ENCODE assay signal across 23 cellular contexts in genomic region chr22:49228431-49229037, GRCh38.
"Had no signal": no experiment of that assay in that cellular context is flagged by ENCODE, and none has a peak within 500 bp of the region (broad histone marks: within the 10 kb centered on the region; RNA-seq: fewer than 3 reads in every experiment).

No MANE protein-coding gene starts in this region.

- DNase-seq: activated CD4-positive, alpha-beta T cell treated with anti-CD3 and anti-CD28 coated beads, Interleukin-2, amount 10 ng/mL, durations not matched to agents 24 days and 14 days; activated CD4-positive, CD25-positive, alpha-beta regulatory T cell; activated effector memory CD4-positive, alpha-beta T cell treated with anti-CD3 and anti-CD28 coated beads, Interleukin-2, amount 50 U/mL, for 16 hours; activated naive CD4-positive, alpha-beta T cell treated with anti-CD3 and anti-CD28 coated beads, Interleukin-2, amount 50 U/mL, for 16 hours; activated T-cell treated with anti-CD3 and anti-CD28 coated beads, Interleukin-2, amount 50 U/mL, for 72 hours; brain microvascular endothelial cell; central memory CD4-positive, alpha-beta T cell; colonic mucosa; kidney; left ventricle myocardium inferior; mesenchymal stem cell; mucosa of descending colon; naive thymus-derived CD4-positive, alpha-beta T cell; stimulated activated naive B cell treated with anti-CD40 and anti-IgM and Interleukin-4, amounts not matched to agents 10 μg/mL and 1 μg/mL and 100 μg/mL, for 72 hours; T-helper 1 cell; T-helper 9 cell had no signal

- H3K27ac ChIP-seq: brain microvascular endothelial cell, colonic mucosa, gastroesophageal sphincter, heart left ventricle, left ventricle myocardium inferior, neural progenitor cell, ovary, tibial nerve, uterus had no signal

- H3K4me3 ChIP-seq: colonic mucosa, gastroesophageal sphincter, heart left ventricle, left ventricle myocardium inferior, mucosa of descending colon, neural progenitor cell, ovary, tibial nerve, uterus had no signal

- ATAC-seq: activated T-cell treated with anti-CD3 and anti-CD28 coated beads, Interleukin-2, amount 50 U/mL, for 72 hours; esophagus mucosa; gastroesophageal sphincter; heart left ventricle; mucosa of descending colon; naive thymus-derived CD4-positive, alpha-beta T cell; stimulated activated naive B cell treated with anti-CD40 and anti-IgM and Interleukin-4, amounts not matched to agents 10 μg/mL and 1 μg/mL and 100 μg/mL, for 72 hours had no signal

- FAIRE-seq: kidney had no signal
